Comparison of ENCODE assay signal across 11 cellular contexts in genomic region chr3:71227344-71227743, GRCh38.
A peak's percentile ranks its signal among the peaks of the same experiment; 100 is the strongest.
DNase-seq lines count a peak whose midpoint lies in the region; ATAC-seq, FAIRE-seq and TF ChIP-seq lines count a peak whose summit lies in the region.
"Had no signal": no experiment of that assay in that cellular context is flagged by ENCODE, and none has a peak within 500 bp of the region (broad histone marks: within the 10 kb centered on the region; RNA-seq: fewer than 3 reads in every experiment).

No MANE protein-coding gene starts in this region.

- ATAC-seq in heart right ventricle = peak in 5 of 8 donors; percentile 10 to 54 (median 22)
- no peak for ATAC-seq in Right ventricle myocardium superior (ENCODE audit: poor library complexity)
- ATAC-seq in upper lobe of left lung (ENCODE audit: low FRiP score in 2 of 2) = no peak
- ATAC-seq: body of pancreas had no signal

- TF ChIP-seq CTCF in heart right ventricle (IDR thresholded peaks at IDR 0.05) = no peak
- TF ChIP-seq CTCF in endothelial cell of umbilical vein (IDR thresholded peaks at IDR 0.05; ENCODE audit: extremely low read depth in 1 of 2, insufficient read depth in 1 of 2, low read depth in 1 of 2, low read length in 2 of 2) = no peak
- no peak for TF ChIP-seq CTCF in upper lobe of left lung (IDR thresholded peaks at IDR 0.05)
- TF ChIP-seq CTCF in WERI-Rb-1 (IDR thresholded peaks at IDR 0.05; ENCODE audit: low read depth, low read length) = no peak

- H3K27ac ChIP-seq in heart right ventricle = peak overlapping the region in 9 of 10 donors; percentile 22 to 82 (median 65)
- peak overlapping the region; percentile 66 for H3K27ac ChIP-seq in endothelial cell of umbilical vein (ENCODE audit: insufficient read depth, low read depth, low read length)
- H3K27ac ChIP-seq in upper lobe of left lung = peak overlapping the region; percentile 42 to 76 (median 64)
- no peak overlapping the region for H3K27ac ChIP-seq in WERI-Rb-1
- H3K27ac ChIP-seq: body of pancreas, C4-2B had no signal

- peaks cover 21 to 29% (median 25%) of the 10 kb centered on the region in 3 donors for H3K4me1 Mint-ChIP-seq in IgD-negative memory B cell

- peaks cover 0 to 35% (median 25%) of the 10 kb centered on the region in 9 donors for H3K4me1 ChIP-seq in heart right ventricle
- H3K4me1 ChIP-seq in endothelial cell of umbilical vein (ENCODE audit: control insufficient read depth, extremely low read depth, insufficient read depth, low read length) = peaks cover 24% of the 10 kb centered on the region
- peaks cover 5 to 19% (median 11%) of the 10 kb centered on the region in 4 donors for H3K4me1 ChIP-seq in upper lobe of left lung

- H3K36me3 ChIP-seq in heart right ventricle = no peaks in the 10 kb centered on the region
- H3K36me3 ChIP-seq in endothelial cell of umbilical vein (ENCODE audit: control insufficient read depth in 2 of 2, extremely low read depth in 1 of 2, insufficient read depth in 2 of 2, low read length in 2 of 2) = no peaks in the 10 kb centered on the region
- H3K36me3 ChIP-seq in upper lobe of left lung = no peaks in the 10 kb centered on the region
- no peaks in the 10 kb centered on the region for H3K36me3 ChIP-seq in WERI-Rb-1

- no peaks in the 10 kb centered on the region for H3K27me3 ChIP-seq in heart right ventricle
- H3K27me3 ChIP-seq in endothelial cell of umbilical vein (ENCODE audit: control insufficient read depth in 2 of 2, insufficient read depth in 2 of 2, low read length in 2 of 2) = no peaks in the 10 kb centered on the region
- H3K27me3 ChIP-seq in upper lobe of left lung = no peaks in the 10 kb centered on the region
- no peaks in the 10 kb centered on the region for H3K27me3 ChIP-seq in WERI-Rb-1 (ENCODE audit: insufficient read depth, low read depth, severe bottlenecking)
- H3K27me3 ChIP-seq: body of pancreas had no signal

- H3K9ac ChIP-seq in endothelial cell of umbilical vein (replicated peaks; ENCODE audit: extremely low read depth, insufficient read depth, low read length) = peak overlapping the region; percentile 39

- peak overlapping the region; percentile 91 to 96 (median 93) for H3K27ac Mint-ChIP-seq in IgD-negative memory B cell

- TF ChIP-seq POLR2A in endothelial cell of umbilical vein (IDR thresholded peaks at IDR 0.05; ENCODE audit: low read depth, low read length) (no peak), upper lobe of left lung (IDR thresholded peaks at IDR 0.05) (no peak)

- peak overlapping the region in 7 of 10 donors; percentile 12 to 54 (median 43) for H3K4me3 ChIP-seq in heart right ventricle
- no peak overlapping the region for H3K4me3 ChIP-seq in endothelial cell of umbilical vein (replicated peaks in 1 of 3; ENCODE audit: insufficient read depth in 1 of 3, low read depth in 1 of 3, low read length in 3 of 3)
- peak overlapping the region in 3 of 4 donors; percentile 10 to 33 (median 27) for H3K4me3 ChIP-seq in upper lobe of left lung
- H3K4me3 ChIP-seq in WERI-Rb-1 (ENCODE audit: low read depth, low read length) = no peak overlapping the region
- H3K4me3 ChIP-seq: body of pancreas had no signal

- H3K9me3 ChIP-seq in heart right ventricle (no peaks in the 10 kb centered on the region), endothelial cell of umbilical vein (replicated peaks; ENCODE audit: control insufficient read depth, insufficient read depth, low read length) (no peaks in the 10 kb centered on the region), upper lobe of left lung (no peaks in the 10 kb centered on the region), WERI-Rb-1 (ENCODE audit: severe bottlenecking) (no peaks in the 10 kb centered on the region)
- H3K9me3 ChIP-seq: body of pancreas had no signal

- dilution Hi-C loops in endothelial cell of umbilical vein (cut with MboI; ENCODE audit: extremely low pct_ligation_motif_present, low sequenced_read_pairs) = no loop called here

- FAIRE-seq in endothelial cell of umbilical vein (lab: Jason Lieb, UNC) = peak; percentile 46
- FAIRE-seq: islet of Langerhans had no signal

- 52 to 70% methylated on average over 2 of the region's 2 CpGs for WGBS in heart right ventricle, 2 donors
- 37 to 44% methylated on average over 2 of the region's 2 CpGs for WGBS in upper lobe of left lung, 2 donors

- no peaks in the 10 kb centered on the region for H4K20me1 ChIP-seq in endothelial cell of umbilical vein (replicated peaks; ENCODE audit: control insufficient read depth, extremely low read depth, insufficient read depth, low read length)

- TF ChIP-seq EP300 in upper lobe of left lung (IDR thresholded peaks at IDR 0.05) = no peak

- DNase-seq in heart right ventricle = no peak
- DNase-seq in Right ventricle myocardium superior = no peak
- peak; percentile 75 for DNase-seq in endothelial cell of umbilical vein (ENCODE audit: low read depth, low spot score)
- no peak for DNase-seq in upper lobe of left lung
- DNase-seq in NCI-H2029 treated with DMSO at 0.1 percent for 48 hours (lab: John Stamatoyannopoulos, UW) = no peak
- no peak for DNase-seq in WERI-Rb-1
- no peak for DNase-seq in T-helper 9 cell
- DNase-seq: body of pancreas had no signal

- H3K9me3 Mint-ChIP-seq in IgD-negative memory B cell = no peaks in the 10 kb centered on the region

- peaks cover 2% of the 10 kb centered on the region for H3K27me3 Mint-ChIP-seq in IgD-negative memory B cell

- peak overlapping the region; percentile 34 for H3K4me2 ChIP-seq in endothelial cell of umbilical vein (ENCODE audit: insufficient read depth, low read length)

- intact Hi-C loops in heart right ventricle (cut with DNase I) (loop anchor here in 1 of 10 donors (10.0 kb wide), 1 partner anchor 93 kb away; no protein-coding TSS in a partner anchor), Right ventricle myocardium superior (cut with DNase I) (no loop called here), endothelial cell of umbilical vein (cut with micrococcal nuclease) (loop anchor here (1.0 to 5.0 kb wide), 3 partner anchors 119 to 355 kb away; partner anchors contain the start of gene FOXP1)

- H3K9me1 ChIP-seq in endothelial cell of umbilical vein (replicated peaks; ENCODE audit: control insufficient read depth, extremely low read depth, insufficient read depth, low read length) = no peaks in the 10 kb centered on the region

- H2AFZ ChIP-seq in endothelial cell of umbilical vein (ENCODE audit: low read depth, low read length) = peak overlapping the region; percentile 7

- H3K4me3 Mint-ChIP-seq in IgD-negative memory B cell = peak overlapping the region; percentile 87 to 91 (median 90)

- no peaks in the 10 kb centered on the region for H3K36me3 Mint-ChIP-seq in IgD-negative memory B cell

- CTCF ChIA-PET in endothelial cell of umbilical vein (lab: Charles Lee) = interaction anchor here (0.7 to 1.1 kb wide), 4 partner anchors 12 to 677 kb away, joined by 3 read pairs; no protein-coding TSS in a partner anchor

- POLR2A ChIA-PET in endothelial cell of umbilical vein (lab: Charles Lee) = no interaction called here

- no peaks in the 10 kb centered on the region for H3K79me2 ChIP-seq in endothelial cell of umbilical vein (ENCODE audit: control insufficient read depth, insufficient read depth, low read length)

- BruUV-seq in endothelial cell of umbilical vein (replicated peaks; lab: Mats Ljungman, UMichigan) = no TSS peak

TF ChIP-seq in endothelial cell of umbilical vein, 7 proteins besides CTCF, POLR2A, EP300 and RAD21:
- no peak for TF ChIP-seq MYC (IDR thresholded peaks at IDR 0.05; ENCODE audit: low read depth, low read length)
- no peak for TF ChIP-seq FOS (IDR thresholded peaks at IDR 0.05; ENCODE audit: borderline replicate concordance, insufficient read depth, low read length)
- TF ChIP-seq POLR2AphosphoS5 (IDR thresholded peaks at IDR 0.05; ENCODE audit: insufficient read depth, low read depth, low read length) = no peak
- TF ChIP-seq JUN (IDR thresholded peaks at IDR 0.05; ENCODE audit: borderline replicate concordance, insufficient read depth, insufficient read length, low read depth) = peak; percentile 52
- TF ChIP-seq EZH2 (IDR thresholded peaks at IDR 0.05; ENCODE audit: borderline replicate concordance, low read depth, low read length, severe bottlenecking) = no peak
- TF ChIP-seq GATA2 (IDR thresholded peaks at IDR 0.05; ENCODE audit: insufficient read depth, insufficient read length, low read depth, low read length) = peak; percentile 25
- TF ChIP-seq MAX (IDR thresholded peaks at IDR 0.05; ENCODE audit: insufficient read depth, insufficient read length) = no peak

Comparison
In these comparisons a context has a peak if more than half of its experiments do, and no peak if none do; other contexts are left out.
1. ATAC-seq: peak in heart right ventricle (5 of 8); none in Right ventricle myocardium superior (single experiment) and upper lobe of left lung (0 of 2).
2. H3K4me3 ChIP-seq: peak in heart right ventricle (7 of 10) and upper lobe of left lung (3 of 4); none in endothelial cell of umbilical vein (0 of 3) and WERI-Rb-1 (single experiment).